ENCODE assay signal across 15 cellular contexts in the genomic region with DNA sequence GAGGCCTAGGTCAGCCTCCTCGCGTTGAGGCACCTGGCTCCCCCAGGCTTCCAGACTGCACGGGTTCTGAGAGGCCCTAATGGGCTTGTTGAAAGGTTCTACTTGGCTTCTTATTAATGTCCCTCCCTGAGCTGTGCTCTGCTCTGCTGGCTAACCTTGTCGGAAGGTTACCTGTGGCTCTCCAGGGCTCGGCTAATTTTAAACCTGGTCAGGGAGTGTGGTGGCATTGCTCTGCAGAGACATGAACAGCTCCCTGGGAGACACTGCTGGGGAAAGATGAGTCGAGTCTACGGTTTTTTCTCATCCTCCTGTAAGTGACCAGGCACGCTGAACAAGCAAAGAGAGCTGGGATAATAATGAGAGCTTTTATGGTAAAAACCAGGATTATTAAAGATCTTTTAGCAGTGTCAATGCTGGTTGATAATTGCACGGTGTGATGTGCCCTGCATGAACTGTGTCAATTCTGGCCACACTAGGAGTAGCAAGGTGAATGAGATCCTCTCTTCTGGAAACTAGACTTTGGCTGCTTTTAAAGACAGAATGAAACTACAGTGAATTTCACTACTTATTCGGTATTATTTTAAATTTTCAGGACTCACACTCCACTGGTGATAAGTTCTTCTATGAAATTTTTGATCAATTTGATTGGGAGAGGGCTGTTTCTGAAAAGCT.
DNase-seq lines count a peak whose midpoint lies in the region; ATAC-seq and TF ChIP-seq lines count a peak whose summit lies in the region.
"Had no signal": no experiment of that assay in that cellular context is flagged by ENCODE, and none has a peak within 500 bp of the region (broad histone marks: within the 10 kb centered on the region; RNA-seq: fewer than 3 reads in every experiment).

No MANE protein-coding gene starts in this region.

- no peak for DNase-seq in HFFc6
- DNase-seq in RWPE2 (ENCODE audit: low spot score) = no peak
- DNase-seq in left ventricle myocardium inferior = peak; percentile 49
- peak; percentile 36 to 80 for DNase-seq in psoas muscle
- no peak for DNase-seq in Kasumi-1 (lab: John Stamatoyannopoulos, UW)
- DNase-seq in Peyer's patch = no peak
- no peak for DNase-seq in activated CD4-positive, alpha-beta T cell treated with anti-CD3 and anti-CD28 coated beads for 4 hours
- no peak for DNase-seq in GM19238 (ENCODE audit: insufficient read length, low spot score)
- DNase-seq: activated CD4-positive, alpha-beta memory T cell treated with anti-CD3 and anti-CD28 coated beads for 36 hours; activated naive CD4-positive, alpha-beta T cell treated with anti-CD3 and anti-CD28 coated beads for 36 hours; foreskin melanocyte; mammary epithelial cell; NCI-H446 had no signal

- no peaks in the 10 kb centered on the region for H3K27me3 ChIP-seq in RWPE2 (ENCODE audit: insufficient read depth, poor library complexity, severe bottlenecking)
- no peaks in the 10 kb centered on the region for H3K27me3 ChIP-seq in left ventricle myocardium inferior (ENCODE audit: low read depth)
- no peaks in the 10 kb centered on the region for H3K27me3 ChIP-seq in psoas muscle (ENCODE audit: insufficient read depth in 3 of 3, low read length in 2 of 3)
- no peaks in the 10 kb centered on the region for H3K27me3 ChIP-seq in Peyer's patch

- H3K36me3 ChIP-seq in RWPE2 (ENCODE audit: low read depth) = no peaks in the 10 kb centered on the region
- no peaks in the 10 kb centered on the region for H3K36me3 ChIP-seq in left ventricle myocardium inferior
- no peaks in the 10 kb centered on the region for H3K36me3 ChIP-seq in psoas muscle (ENCODE audit: insufficient read depth in 1 of 2, low read depth in 1 of 2)
- H3K36me3 ChIP-seq in Peyer's patch = no peaks in the 10 kb centered on the region

- 30 to 34% (median 31%) methylated on average over 10 of the region's 10 CpGs for WGBS in psoas muscle, 3 donors

- H3K9me3 ChIP-seq in RWPE2 (ENCODE audit: severe bottlenecking) (no peaks in the 10 kb centered on the region), left ventricle myocardium inferior (replicated peaks) (no peaks in the 10 kb centered on the region), psoas muscle (no peaks in the 10 kb centered on the region), Peyer's patch (no peaks in the 10 kb centered on the region)

- H3K4me3 Mint-ChIP-seq in HFFc6 = peak overlapping the region; percentile 25; the same call in 1 of the 2 replicates
- H3K4me3 Mint-ChIP-seq: activated CD4-positive, alpha-beta memory T cell treated with anti-CD3 and anti-CD28 coated beads for 36 hours; activated naive CD4-positive, alpha-beta T cell treated with anti-CD3 and anti-CD28 coated beads for 36 hours; dendritic cell treated with granulocyte-macrophage colony-stimulating factor and Interleukin-4, amounts not matched to agents 40 ng/mL and 50 ng/mL, for 4 days had no signal

- H3K9me3 Mint-ChIP-seq in HFFc6 = no peaks in the 10 kb centered on the region
- H3K9me3 Mint-ChIP-seq: dendritic cell treated with granulocyte-macrophage colony-stimulating factor and Interleukin-4, amounts not matched to agents 40 ng/mL and 50 ng/mL, for 4 days had no signal

- peaks cover 43% of the 10 kb centered on the region for H3K4me1 ChIP-seq in RWPE2 (ENCODE audit: insufficient read depth, poor library complexity, severe bottlenecking)
- peaks cover 72% of the 10 kb centered on the region for H3K4me1 ChIP-seq in left ventricle myocardium inferior
- peaks cover 80% of the 10 kb centered on the region for H3K4me1 ChIP-seq in psoas muscle
- peaks cover 0 to 5% (median 0%) of the 10 kb centered on the region in 4 donors for H3K4me1 ChIP-seq in Peyer's patch

- intact Hi-C loops in left ventricle myocardium inferior (cut with micrococcal nuclease) = no loop called here
- intact Hi-C loops in psoas muscle (cut with DNase I) = loop anchor here (2.0 to 10.0 kb wide), 6 partner anchors 38 to 150 kb away; no protein-coding TSS in a partner anchor

- H3K4me3 ChIP-seq in RWPE2 (ENCODE audit: severe bottlenecking) (no peak overlapping the region), left ventricle myocardium inferior (peak overlapping the region; percentile 44), psoas muscle (peak overlapping the region; percentile 56), Peyer's patch (no peak overlapping the region)

- H3K36me3 Mint-ChIP-seq in HFFc6 (ENCODE audit: low read depth) = peaks cover 6% of the 10 kb centered on the region
- H3K36me3 Mint-ChIP-seq: activated CD4-positive, alpha-beta memory T cell treated with anti-CD3 and anti-CD28 coated beads for 36 hours had no signal

- peaks cover 74% of the 10 kb centered on the region for H3K4me1 Mint-ChIP-seq in HFFc6 (ENCODE audit: low read depth)

- TF ChIP-seq CTCF in HFFc6 (IDR thresholded peaks at IDR 0.05) = no peak
- no peak for TF ChIP-seq CTCF in RWPE2 (IDR thresholded peaks at IDR 0.05; ENCODE audit: poor library complexity, severe bottlenecking)
- TF ChIP-seq CTCF in left ventricle myocardium inferior (IDR thresholded peaks at IDR 0.05; ENCODE audit: borderline replicate concordance) = no peak
- no peak for TF ChIP-seq CTCF in psoas muscle (IDR thresholded peaks at IDR 0.05)
- TF ChIP-seq CTCF in Peyer's patch (IDR thresholded peaks at IDR 0.05) = no peak

- TF ChIP-seq POLR2A in Peyer's patch (IDR thresholded peaks at IDR 0.05) = no peak

- H3K27ac Mint-ChIP-seq in HFFc6 = peak overlapping the region; percentile 69
- H3K27ac Mint-ChIP-seq: activated CD4-positive, alpha-beta memory T cell treated with anti-CD3 and anti-CD28 coated beads for 36 hours; activated naive CD4-positive, alpha-beta T cell treated with anti-CD3 and anti-CD28 coated beads for 36 hours; dendritic cell treated with granulocyte-macrophage colony-stimulating factor and Interleukin-4, amounts not matched to agents 40 ng/mL and 50 ng/mL, for 4 days had no signal

- peaks cover 4% of the 10 kb centered on the region for H3K27me3 Mint-ChIP-seq in HFFc6 (ENCODE audit: insufficient read depth)

- peak overlapping the region; percentile 45 for H3K27ac ChIP-seq in RWPE2 (ENCODE audit: poor library complexity, severe bottlenecking)
- H3K27ac ChIP-seq in left ventricle myocardium inferior (replicated peaks) = peak overlapping the region; percentile 82
- H3K27ac ChIP-seq in psoas muscle = peak overlapping the region; percentile 81
- no peak overlapping the region for H3K27ac ChIP-seq in Peyer's patch
- H3K27ac ChIP-seq: C4-2B had no signal

- no peak for ATAC-seq in RWPE2 (ENCODE audit: low read depth)
- ATAC-seq in psoas muscle = peak; percentile 86 to 94 (median 90)

Comparison
In these comparisons a context has a peak if more than half of its experiments do, and no peak if none do; other contexts are left out.
1. DNase-seq: peak in left ventricle myocardium inferior (single experiment) and psoas muscle (2 of 2); none in HFFc6 (single experiment), RWPE2 (single experiment), Kasumi-1 (0 of 2), Peyer's patch (0 of 3), activated CD4-positive, alpha-beta T cell treated with anti-CD3 and anti-CD28 coated beads for 4 hours (0 of 2) and GM19238 (single experiment).
2. H3K27ac ChIP-seq: peak in RWPE2 (single experiment), left ventricle myocardium inferior (single experiment) and psoas muscle (single experiment); none in Peyer's patch (0 of 4).
3. H3K4me3 ChIP-seq: peak in left ventricle myocardium inferior (single experiment) and psoas muscle (single experiment); none in RWPE2 (single experiment) and Peyer's patch (0 of 4).